Comparison of ENCODE assay signal across 1 cellular context in the genomic region with DNA sequence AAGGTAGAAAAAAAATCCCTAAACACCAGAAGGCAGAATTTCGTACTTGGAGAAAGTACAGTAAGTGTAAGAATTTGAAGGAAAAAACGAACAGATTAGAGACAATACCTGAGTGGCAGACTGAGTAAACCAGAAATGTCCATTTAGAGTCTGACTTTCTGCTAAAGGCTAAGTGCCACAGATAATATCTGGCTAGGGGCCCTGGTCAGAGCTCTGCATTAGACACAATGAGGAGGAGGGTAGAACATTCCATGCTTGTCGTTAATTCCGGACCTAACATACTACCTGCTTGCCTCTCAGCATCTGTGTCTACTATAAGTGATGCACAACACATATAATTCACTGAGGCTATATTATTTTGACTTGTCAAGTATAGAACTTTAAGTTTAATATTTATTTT.
TF ChIP-seq lines count a peak whose summit lies in the region.

No MANE protein-coding gene starts in this region.

TF ChIP-seq in SK-N-SH treated with all-trans-retinoic acid at 6 μM for 48 hours, 23 proteins besides CTCF, POLR2A, EP300 and RAD21:
- TF ChIP-seq, protein P1, sequence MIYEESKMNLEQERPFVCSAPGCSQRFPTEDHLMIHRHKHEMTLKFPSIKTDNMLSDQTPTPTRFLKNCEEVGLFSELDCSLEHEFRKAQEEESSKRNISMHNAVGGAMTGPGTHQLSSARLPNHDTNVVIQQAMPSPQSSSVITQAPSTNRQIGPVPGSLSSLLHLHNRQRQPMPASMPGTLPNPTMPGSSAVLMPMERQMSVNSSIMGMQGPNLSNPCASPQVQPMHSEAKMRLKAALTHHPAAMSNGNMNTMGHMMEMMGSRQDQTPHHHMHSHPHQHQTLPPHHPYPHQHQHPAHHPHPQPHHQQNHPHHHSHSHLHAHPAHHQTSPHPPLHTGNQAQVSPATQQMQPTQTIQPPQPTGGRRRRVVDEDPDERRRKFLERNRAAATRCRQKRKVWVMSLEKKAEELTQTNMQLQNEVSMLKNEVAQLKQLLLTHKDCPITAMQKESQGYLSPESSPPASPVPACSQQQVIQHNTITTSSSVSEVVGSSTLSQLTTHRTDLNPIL (CRISPR knock-in tag; IDR thresholded peaks at IDR 0.05; ENCODE audit: low read depth), result no peak
- TF ChIP-seq ZFP3 (CRISPR knock-in tag; IDR thresholded peaks at IDR 0.05) (no peak), OSR1 (CRISPR knock-in tag; IDR thresholded peaks at IDR 0.05) (no peak), CSDC2 (CRISPR knock-in tag; IDR thresholded peaks at IDR 0.05) (no peak), ZC3H10 (CRISPR knock-in tag; IDR thresholded peaks at IDR 0.05) (no peak), ARNTL (CRISPR knock-in tag; IDR thresholded peaks at IDR 0.05; ENCODE audit: borderline replicate concordance, low read depth) (no peak), ZNF8 (CRISPR knock-in tag; IDR thresholded peaks at IDR 0.05) (no peak), ISL1 (CRISPR knock-in tag; IDR thresholded peaks at IDR 0.05) (no peak), GLIS3 (CRISPR knock-in tag; IDR thresholded peaks at IDR 0.05) (no peak), SNAI2 (CRISPR knock-in tag; IDR thresholded peaks at IDR 0.05) (no peak), BACH2 (CRISPR knock-in tag; IDR thresholded peaks at IDR 0.05; ENCODE audit: borderline replicate concordance) (no peak), PPARA (CRISPR knock-in tag; IDR thresholded peaks at IDR 0.05; ENCODE audit: borderline replicate concordance) (no peak), ZFP30 (CRISPR knock-in tag; IDR thresholded peaks at IDR 0.05) (no peak), ZNF70 (CRISPR knock-in tag; IDR thresholded peaks at IDR 0.05) (no peak), ESRRG (CRISPR knock-in tag; IDR thresholded peaks at IDR 0.05) (no peak)
- TF ChIP-seq, protein P2, sequence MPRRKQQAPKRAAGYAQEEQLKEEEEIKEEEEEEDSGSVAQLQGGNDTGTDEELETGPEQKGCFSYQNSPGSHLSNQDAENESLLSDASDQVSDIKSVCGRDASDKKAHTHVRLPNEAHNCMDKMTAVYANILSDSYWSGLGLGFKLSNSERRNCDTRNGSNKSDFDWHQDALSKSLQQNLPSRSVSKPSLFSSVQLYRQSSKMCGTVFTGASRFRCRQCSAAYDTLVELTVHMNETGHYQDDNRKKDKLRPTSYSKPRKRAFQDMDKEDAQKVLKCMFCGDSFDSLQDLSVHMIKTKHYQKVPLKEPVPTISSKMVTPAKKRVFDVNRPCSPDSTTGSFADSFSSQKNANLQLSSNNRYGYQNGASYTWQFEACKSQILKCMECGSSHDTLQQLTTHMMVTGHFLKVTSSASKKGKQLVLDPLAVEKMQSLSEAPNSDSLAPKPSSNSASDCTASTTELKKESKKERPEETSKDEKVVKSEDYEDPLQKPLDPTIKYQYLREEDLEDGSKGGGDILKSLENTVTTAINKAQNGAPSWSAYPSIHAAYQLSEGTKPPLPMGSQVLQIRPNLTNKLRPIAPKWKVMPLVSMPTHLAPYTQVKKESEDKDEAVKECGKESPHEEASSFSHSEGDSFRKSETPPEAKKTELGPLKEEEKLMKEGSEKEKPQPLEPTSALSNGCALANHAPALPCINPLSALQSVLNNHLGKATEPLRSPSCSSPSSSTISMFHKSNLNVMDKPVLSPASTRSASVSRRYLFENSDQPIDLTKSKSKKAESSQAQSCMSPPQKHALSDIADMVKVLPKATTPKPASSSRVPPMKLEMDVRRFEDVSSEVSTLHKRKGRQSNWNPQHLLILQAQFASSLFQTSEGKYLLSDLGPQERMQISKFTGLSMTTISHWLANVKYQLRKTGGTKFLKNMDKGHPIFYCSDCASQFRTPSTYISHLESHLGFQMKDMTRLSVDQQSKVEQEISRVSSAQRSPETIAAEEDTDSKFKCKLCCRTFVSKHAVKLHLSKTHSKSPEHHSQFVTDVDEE (CRISPR knock-in tag; IDR thresholded peaks at IDR 0.05), result no peak
